23 cellular contexts compared by ENCODE assay signal in the genomic region with DNA sequence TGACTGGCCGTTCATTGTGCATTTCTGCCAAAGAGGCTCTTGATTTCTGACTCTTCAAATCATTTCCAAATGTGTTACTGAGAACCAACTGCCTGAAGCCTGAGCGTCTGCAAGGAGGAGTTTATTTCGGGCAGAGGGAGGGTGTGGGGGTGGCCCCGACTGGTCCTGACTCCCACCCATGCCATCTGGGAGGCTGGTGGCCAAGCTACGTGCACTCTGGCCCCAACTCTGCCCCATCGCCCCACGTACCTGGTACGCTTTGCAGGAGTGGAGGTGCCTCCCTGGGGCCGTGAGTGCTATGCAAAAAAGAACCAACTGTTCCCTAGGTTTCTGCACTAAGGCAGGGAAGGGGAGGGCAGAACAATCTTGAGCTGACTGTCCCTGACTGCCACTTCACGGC.
"Had no signal": no experiment of that assay in that cellular context is flagged by ENCODE, and none has a peak within 500 bp of the region (broad histone marks: within the 10 kb centered on the region; RNA-seq: fewer than 3 reads in every experiment).

No MANE protein-coding gene starts in this region.

- H3K4me1 ChIP-seq: colonic mucosa, esophagus muscularis mucosa, esophagus squamous epithelium, foreskin keratinocyte, gastrocnemius medialis, gastroesophageal sphincter, heart left ventricle, heart right ventricle had no signal

- H3K4me1 Mint-ChIP-seq: endodermal cell had no signal

- H3K27ac ChIP-seq: colonic mucosa, coronary artery, dorsolateral prefrontal cortex, epithelial cell of prostate, esophagus muscularis mucosa, esophagus squamous epithelium, foreskin keratinocyte, gastrocnemius medialis, gastroesophageal sphincter, heart left ventricle, heart right ventricle had no signal

- H3K4me3 ChIP-seq: colonic mucosa, coronary artery, dorsolateral prefrontal cortex, esophagus muscularis mucosa, esophagus squamous epithelium, gastrocnemius medialis, gastroesophageal sphincter, heart left ventricle, heart right ventricle had no signal

- H3K27ac Mint-ChIP-seq: dendritic cell treated with granulocyte-macrophage colony-stimulating factor and Interleukin-4, amounts not matched to agents 40 ng/mL and 50 ng/mL, for 4 days; effector memory CD8-positive, alpha-beta T cell; endodermal cell had no signal

- H3K9me3 Mint-ChIP-seq: dendritic cell treated with granulocyte-macrophage colony-stimulating factor and Interleukin-4, amounts not matched to agents 40 ng/mL and 50 ng/mL, for 4 days had no signal

- H3K9me3 ChIP-seq: colonic mucosa, esophagus squamous epithelium, gastrocnemius medialis had no signal

- H3K36me3 ChIP-seq: colonic mucosa, esophagus muscularis mucosa, esophagus squamous epithelium, gastrocnemius medialis, gastroesophageal sphincter, heart left ventricle, heart right ventricle had no signal

- H3K4me3 Mint-ChIP-seq: dendritic cell treated with granulocyte-macrophage colony-stimulating factor and Interleukin-4, amounts not matched to agents 40 ng/mL and 50 ng/mL, for 4 days; effector memory CD8-positive, alpha-beta T cell; endodermal cell had no signal

- DNase-seq: colonic mucosa; cortex of kidney; dermis blood vessel endothelial cell; effector CD4-positive, alpha-beta T cell; effector CD8-positive, alpha-beta T cell; effector memory CD4-positive, alpha-beta T cell; effector memory CD8-positive, alpha-beta T cell; endodermal cell; erythroblast; esophagus squamous epithelium; foreskin fibroblast; foreskin keratinocyte; foreskin melanocyte; gastrocnemius medialis; glutamatergic neuron; heart left ventricle; heart right ventricle had no signal

- H3K27me3 ChIP-seq: colonic mucosa, foreskin keratinocyte had no signal

- H3K27me3 Mint-ChIP-seq: dendritic cell treated with granulocyte-macrophage colony-stimulating factor and Interleukin-4, amounts not matched to agents 40 ng/mL and 50 ng/mL, for 4 days had no signal
